Comparison of ENCODE assay signal across 8 cellular contexts in the genomic region with DNA sequence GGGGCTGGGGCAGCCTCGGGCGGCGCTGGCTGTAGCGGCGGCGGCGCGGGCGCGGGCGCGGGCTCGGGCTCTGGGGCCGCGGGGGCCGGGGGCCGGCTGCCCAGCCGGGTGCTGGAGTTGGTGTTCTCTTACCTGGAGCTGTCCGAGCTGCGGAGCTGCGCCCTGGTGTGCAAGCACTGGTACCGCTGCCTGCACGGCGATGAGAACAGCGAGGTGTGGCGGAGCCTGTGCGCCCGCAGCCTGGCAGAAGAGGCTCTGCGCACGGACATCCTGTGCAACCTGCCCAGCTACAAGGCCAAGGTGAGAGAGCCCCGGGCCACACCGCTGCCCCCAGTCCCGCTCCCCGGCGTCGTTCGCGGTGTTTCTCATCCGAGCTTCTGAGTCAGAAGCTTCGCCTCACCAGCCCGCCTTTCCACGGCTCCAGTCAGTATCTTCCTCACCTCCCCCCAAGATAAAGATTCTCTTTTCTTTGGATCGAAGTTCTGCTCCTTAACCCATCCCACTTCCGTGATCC. TPM values are rescaled to one million over a fixed set of nuclear protein-coding genes. Genes with fewer than 3 reads are reported as not detected.
DNase-seq lines count a peak whose midpoint lies in the region; ATAC-seq lines count a peak whose summit lies in the region.

No MANE protein-coding gene starts in this region.

- intact Hi-C loops in Right ventricle myocardium superior (cut with DNase I) = no loop called here
- intact Hi-C loops in posterior vena cava (cut with DNase I) = no loop called here
- intact Hi-C loops in aorta (cut with DNase I) = loop anchor here in 1 of 2 donors (2.0 kb wide), 2 partner anchors 66 to 136 kb away; partner anchors contain the start of genes RNF168 and UBXN7

- peak overlapping the region in 1 of 2 donors; percentile 39 for H3K27ac ChIP-seq in aorta (ENCODE audit: low read depth in 1 of 2, low read length in 2 of 2)

- WGBS in aorta, 2 donors = 0 to 1% methylated on average over 41 to 44 of the region's 44 CpGs

- H3K36me3 ChIP-seq in aorta (ENCODE audit: control insufficient read depth in 1 of 2, insufficient read depth in 2 of 2, low read length in 1 of 2) = no peaks in the 10 kb centered on the region

- H3K27me3 ChIP-seq in aorta (ENCODE audit: control insufficient read depth in 1 of 2, insufficient read depth in 2 of 2, low read length in 1 of 2) = no peaks in the 10 kb centered on the region

- ATAC-seq in HG03045 (IDR thresholded peaks at IDR 0.05; ENCODE audit: unreplicated experiment) (peak; percentile 37), Right ventricle myocardium superior (ENCODE audit: poor library complexity) (no peak), aorta (ENCODE audit: low FRiP score) (peak; percentile 7)

- H3K4me3 ChIP-seq in aorta (ENCODE audit: low read length in 2 of 2) = peak overlapping the region; percentile 76 to 79

- no peaks in the 10 kb centered on the region for H3K9me3 ChIP-seq in aorta (ENCODE audit: control insufficient read depth, low read length)

- peak; percentile 22 for DNase-seq in SKM-1 treated with dmso at 0.1 percent for 144 hours (lab: John Stamatoyannopoulos, UW; ENCODE audit: unreplicated experiment)
- DNase-seq in SKM-1 (lab: John Stamatoyannopoulos, UW; ENCODE audit: unreplicated experiment) = no peak
- DNase-seq in OCI-M1 (lab: John Stamatoyannopoulos, UW) = peak; percentile 17
- DNase-seq in activated gamma-delta T cell treated with anti-CD3 and anti-CD28 coated beads, Interleukin-2, amount 50 U/mL, for 16 hours (ENCODE audit: low read depth) = peak; percentile 36
- DNase-seq in Right ventricle myocardium superior = peak; percentile 56
- DNase-seq in posterior vena cava (ENCODE audit: low spot score) = peak; percentile 80
- peak; percentile 59 to 79 for DNase-seq in aorta

- no peaks in the 10 kb centered on the region for H3K4me1 ChIP-seq in aorta (ENCODE audit: control insufficient read depth in 1 of 2, insufficient read depth in 2 of 2, low read length in 2 of 2)

RNA-seq across cellular contexts. Expression of gene FBXO45, which starts 0.6 kb away (rescaled TPM):
- total RNA-seq in Right ventricle myocardium superior (7.9 TPM), posterior vena cava (10 to 100 TPM in 1 of 2 donors, 1 to 10 TPM in 1; 7.5 to 11.3 TPM), aorta (1 to 10 TPM; 6.1 to 7.9 TPM)
- polyA plus RNA-seq in aorta = 1 to 10 TPM; 3.1 to 3.9 TPM

RNA-seq across cellular contexts. Expression of gene WDR53, which starts 0.7 kb away (rescaled TPM):
- total RNA-seq in Right ventricle myocardium superior = 7.9 TPM
- total RNA-seq in posterior vena cava = 10 to 100 TPM in 1 of 2 donors, 1 to 10 TPM in 1; 8.1 to 10.3 TPM
- 10 to 100 TPM; 11.0 to 11.4 TPM for total RNA-seq in aorta
- 1 to 10 TPM; 3.4 to 5.7 TPM for polyA plus RNA-seq in aorta

RNA-seq across cellular contexts. Expression of gene SMCO1, which starts 53.9 kb away (rescaled TPM):
- total RNA-seq in Right ventricle myocardium superior (89.9 TPM), posterior vena cava (not detected), aorta (not detected)
- not detected for polyA plus RNA-seq in aorta

Comparison
In these comparisons a context has a peak if more than half of its experiments do, and no peak if none do; other contexts are left out.
1. RNA of gene SMCO1, which starts 53.9 kb away (total RNA-seq): 89.9 TPM in Right ventricle myocardium superior (single experiment); not detected in posterior vena cava and not detected in aorta; every median in the first group is over 10 times any median in the second.